Comparison of ENCODE assay signal across 9 cellular contexts in the genomic region with DNA sequence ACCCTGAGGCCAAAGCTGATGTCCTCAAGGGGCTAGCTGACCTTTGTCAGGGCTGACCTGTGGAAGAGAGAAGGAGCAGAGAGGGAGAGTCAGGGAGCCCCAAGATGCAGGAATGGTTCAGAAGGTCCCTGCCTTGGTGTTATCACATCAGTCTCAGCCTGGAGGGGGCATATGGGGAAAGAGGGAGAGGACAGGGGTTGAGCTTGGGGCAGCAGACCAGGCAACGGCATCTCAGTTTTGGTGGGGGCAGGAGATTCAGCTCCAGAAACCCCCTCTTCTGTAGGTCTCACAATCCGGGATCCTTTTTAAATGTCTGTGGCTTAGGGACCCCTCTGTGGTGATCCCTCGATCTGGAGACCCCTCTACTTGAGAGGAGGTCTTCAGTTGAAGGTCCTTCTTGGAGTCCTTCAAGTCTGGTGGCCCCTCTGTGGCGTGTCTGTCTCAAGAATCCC. TPM values are rescaled to one million over a fixed set of nuclear protein-coding genes. Genes with fewer than 3 reads are reported as not detected.
A peak's percentile ranks its signal among the peaks of the same experiment; 100 is the strongest.
DNase-seq lines count a peak whose midpoint lies in the region; ATAC-seq and TF ChIP-seq lines count a peak whose summit lies in the region.
"Had no signal": no experiment of that assay in that cellular context is flagged by ENCODE, and none has a peak within 500 bp of the region (broad histone marks: within the 10 kb centered on the region; RNA-seq: fewer than 3 reads in every experiment).

No MANE protein-coding gene starts in this region.

- no peaks in the 10 kb centered on the region for H3K27me3 ChIP-seq in BJ (ENCODE audit: control insufficient read depth, insufficient read depth, low read length)

- POLR2A ChIA-PET in BJ (lab: Charles Lee) = interaction anchor here (0.6 to 2.2 kb wide), 7 partner anchors 9 to 93 kb away, joined by 3 to 20 read pairs (median 3); partner anchors contain the start of gene S100A16

- no peak overlapping the region for H3K9ac ChIP-seq in SK-N-MC (ENCODE audit: insufficient read length)

- DNase-seq in BJ (ENCODE audit: low read depth) (no peak), SK-N-MC (ENCODE audit: low read depth, low spot score) (no peak), fibroblast of villous mesenchyme (ENCODE audit: low read depth) (no peak), progenitor cell of endocrine pancreas (ENCODE audit: low spot score, unreplicated experiment) (no peak), NCI-H2029 (lab: John Stamatoyannopoulos, UW) (no peak), NCI-H2196 treated with DMSO at 0.1 percent for 48 hours (lab: John Stamatoyannopoulos, UW; ENCODE audit: unreplicated experiment) (no peak), D341Med (ENCODE audit: low spot score) (no peak)

- H3K36me3 ChIP-seq in BJ (ENCODE audit: control insufficient read depth, insufficient read depth, low read length) (peaks cover 10% of the 10 kb centered on the region), SK-N-MC (ENCODE audit: insufficient read depth, low read length) (no peaks in the 10 kb centered on the region)

- no peaks in the 10 kb centered on the region for H3K9me3 Mint-ChIP-seq in progenitor cell of endocrine pancreas (ENCODE audit: low read depth)

- H3K4me1 Mint-ChIP-seq in progenitor cell of endocrine pancreas (ENCODE audit: low read depth) = peaks cover 32% of the 10 kb centered on the region

- no peak for ATAC-seq in HG03571 (IDR thresholded peaks at IDR 0.05; ENCODE audit: unreplicated experiment)

- no peaks in the 10 kb centered on the region for H3K9me3 ChIP-seq in SK-N-MC (ENCODE audit: low read depth, low read length)

- H3K27ac Mint-ChIP-seq in progenitor cell of endocrine pancreas = peak overlapping the region; percentile 99

- H3K36me3 Mint-ChIP-seq in progenitor cell of endocrine pancreas (ENCODE audit: insufficient read depth) = peaks cover 7% of the 10 kb centered on the region

- CTCF ChIA-PET in BJ (lab: Yijun Ruan, JAX) = interaction anchor here (1.0 to 9.0 kb wide), 12 partner anchors 12 to 145 kb away, joined by 3 to 148 read pairs (median 6); partner anchors contain the start of genes S100A14 and S100A16

- TF ChIP-seq CTCF in BJ (IDR thresholded peaks at IDR 0.05; ENCODE audit: insufficient read depth, low read depth, low read length) (no peak), fibroblast of villous mesenchyme (IDR thresholded peaks at IDR 0.05; ENCODE audit: insufficient read depth, low read depth, low read length) (no peak), progenitor cell of endocrine pancreas (IDR thresholded peaks at IDR 0.05; ENCODE audit: unreplicated experiment) (no peak)

- no peaks in the 10 kb centered on the region for H3K27me3 Mint-ChIP-seq in progenitor cell of endocrine pancreas

- peak overlapping the region; percentile 92 for H3K4me3 Mint-ChIP-seq in progenitor cell of endocrine pancreas (ENCODE audit: low read depth)

- H3K27ac ChIP-seq in SK-N-MC = 0 out of 2 replicates have a peak overlapping the region, but pooled peaks have one; percentile 16

- H3K4me3 ChIP-seq in BJ (ENCODE audit: low read depth, low read length) (peak overlapping the region; percentile 57), SK-N-MC (no peak overlapping the region), fibroblast of villous mesenchyme (ENCODE audit: low read depth, low read length) (peak overlapping the region; percentile 69)

RNA-seq across cellular contexts. Expression of gene S100A13, which starts 0.8 kb away (rescaled TPM):
- 310 and 313 TPM in 2 replicates for polyA plus RNA-seq in BJ (2011; rRNA removed)
- 37.9 and 76.9 TPM in 2 replicates for polyA minus RNA-seq in BJ (2011; rRNA and poly(A)+ RNA removed)
- 160 and 178 TPM in 2 replicates for total RNA-seq in fibroblast of villous mesenchyme
- 63.6 and 67.5 TPM in 2 replicates for total RNA-seq in progenitor cell of endocrine pancreas

RNA-seq across cellular contexts. Expression of gene S100A1, which starts 1.7 kb away (rescaled TPM):
- polyA plus RNA-seq in BJ (2011; rRNA removed) = 0.31 and 0.71 TPM in 2 replicates
- polyA minus RNA-seq in BJ (2011; rRNA and poly(A)+ RNA removed) = not detected in 2 replicates
- total RNA-seq in fibroblast of villous mesenchyme (not detected in 2 replicates), progenitor cell of endocrine pancreas (0.80 TPM in 1 of 2 replicates, not detected in the other)

RNA-seq across cellular contexts. Expression of gene CHTOP, which starts 7.4 kb away (rescaled TPM):
- polyA plus RNA-seq in BJ (2011; rRNA removed) = 36.8 and 38.4 TPM in 2 replicates
- polyA minus RNA-seq in BJ (2011; rRNA and poly(A)+ RNA removed) = 18.6 and 21.2 TPM in 2 replicates
- total RNA-seq in fibroblast of villous mesenchyme = 41.9 and 47.9 TPM in 2 replicates
- total RNA-seq in progenitor cell of endocrine pancreas = 128 and 129 TPM in 2 replicates

RNA-seq across cellular contexts. Expression of gene S100A14, which starts 10.4 kb away (rescaled TPM):
- polyA plus RNA-seq in BJ (2011; rRNA removed) = not detected in 2 replicates
- polyA minus RNA-seq in BJ (2011; rRNA and poly(A)+ RNA removed) = not detected in 2 replicates
- total RNA-seq in fibroblast of villous mesenchyme (not detected in 2 replicates), progenitor cell of endocrine pancreas (1.4 and 2.8 TPM in 2 replicates)
- total RNA-seq: Daoy had no signal

RNA-seq across cellular contexts. Expression of gene S100A16, which starts 13.6 kb away (rescaled TPM):
- 490 and 699 TPM in 2 replicates for polyA plus RNA-seq in BJ (2011; rRNA removed)
- polyA minus RNA-seq in BJ (2011; rRNA and poly(A)+ RNA removed) = 144 and 271 TPM in 2 replicates
- total RNA-seq in fibroblast of villous mesenchyme (159 and 206 TPM in 2 replicates), progenitor cell of endocrine pancreas (46.8 and 50.2 TPM in 2 replicates)
